23 cellular contexts compared by ENCODE assay signal in genomic region chr3:186760883-186761447, GRCh38. TPM values are rescaled to one million over a fixed set of nuclear protein-coding genes. Genes with fewer than 3 reads are reported as not detected.
DNase-seq lines count a peak whose midpoint lies in the region; ATAC-seq and TF ChIP-seq lines count a peak whose summit lies in the region.
"Had no signal": no experiment of that assay in that cellular context is flagged by ENCODE, and none has a peak within 500 bp of the region (broad histone marks: within the 10 kb centered on the region; RNA-seq: fewer than 3 reads in every experiment).

No MANE protein-coding gene starts in this region.

- peaks cover 0 to 21% of the 10 kb centered on the region in 2 experiments; a peak in 2 of 4 replicates for H3K4me1 ChIP-seq in HCT116 (ENCODE audit: control insufficient read depth in 1 of 2, insufficient read depth in 2 of 2, low read length in 2 of 2)
- H3K4me1 ChIP-seq in right lobe of liver = no peaks in the 10 kb centered on the region
- H3K4me1 ChIP-seq: BLaER1 had no signal

- no TSS peak for BruUV-seq in HCT116 (replicated peaks; lab: Mats Ljungman, UMichigan)

- DNase-seq in HCT116 (ENCODE audit: low read depth, low spot score) = no peak
- no peak for DNase-seq in epithelial cell of prostate (ENCODE audit: low read depth, low spot score)
- DNase-seq in right lobe of liver = no peak
- no peak for DNase-seq in sciatic nerve (ENCODE audit: low spot score)
- no peak for DNase-seq in natural killer cell treated with Interleukin-12 subunit alpha and Interleukin-12 subunit beta and Interleukin-15 and Interleukin-18, amount 100 ng/mL, for 72 hours (ENCODE audit: low spot score)
- DNase-seq in RWPE1 (ENCODE audit: low spot score) = no peak
- DNase-seq: CD4-positive, CD25-positive, alpha-beta regulatory T cell; Kasumi-1; NCI-H1092 treated with DMSO at 0.1 percent for 48 hours; NCI-H1436; NCI-H187; NCI-H2081 treated with DMSO at 0.1 percent for 48 hours; NCI-H2171 treated with DMSO at 0.1 percent for 48 hours; NCI-H345; NCI-H524 treated with DMSO at 0.1 percent for 48 hours; NCI-H774; SHP77 had no signal

- CTCF ChIA-PET in HCT116 (lab: Charles Lee) = no interaction called here
- CTCF ChIA-PET in RWPE1 (lab: Yijun Ruan, JAX) = interaction anchor here (0.6 to 0.7 kb wide), 2 partner anchors 220 to 806 kb away, joined by 3 to 7 read pairs; no protein-coding TSS in a partner anchor

- TF ChIP-seq CTCF in HCT116 (IDR thresholded peaks at IDR 0.05 in 2 of 3, conservative IDR thresholded peaks at IDR 0.05 in 1 of 3; ENCODE audit: borderline replicate concordance in 1 of 3, insufficient read depth in 1 of 3, low read depth in 2 of 3, low read length in 2 of 3) = no peak
- no peak for TF ChIP-seq CTCF in right lobe of liver (IDR thresholded peaks at IDR 0.05)
- no peak for TF ChIP-seq CTCF in RWPE1 (conservative IDR thresholded peaks at IDR 0.05; ENCODE audit: low read depth)

- ATAC-seq in HCT116 (no peak), right lobe of liver (peak in 3 of 4 donors; percentile 34 to 66 (median 55)), sciatic nerve (no peak), GM21619 (IDR thresholded peaks at IDR 0.05; ENCODE audit: unreplicated experiment) (no peak)
- no peak for ATAC-seq in natural killer cell treated with Interleukin-12 subunit alpha and Interleukin-12 subunit beta and Interleukin-15 and Interleukin-18, amount 100 ng/mL, for 72 hours

- H3K9me3 Mint-ChIP-seq in natural killer cell treated with Interleukin-12 subunit alpha and Interleukin-12 subunit beta and Interleukin-15 and Interleukin-18, amount 100 ng/mL, for 72 hours = no peaks in the 10 kb centered on the region
- H3K9me3 Mint-ChIP-seq: CD4-positive, CD25-positive, alpha-beta regulatory T cell had no signal

- H3K9ac ChIP-seq in HCT116 (ENCODE audit: low read length) = no peak overlapping the region
- H3K9ac ChIP-seq: BLaER1 had no signal

- 62% methylated on average over 8 of the region's 8 CpGs for WGBS in right lobe of liver (ENCODE audit: insufficient coverage, low coverage, low lambda C conversion rate, missing lambda C conversion rate)

- H3K27me3 ChIP-seq in HCT116 (ENCODE audit: insufficient read depth, low read length) (no peaks in the 10 kb centered on the region), right lobe of liver (no peaks in the 10 kb centered on the region)
- H3K27me3 ChIP-seq: BLaER1 had no signal

- no peaks in the 10 kb centered on the region for H3K9me3 ChIP-seq in HCT116 (ENCODE audit: control insufficient read depth in 1 of 2, insufficient read depth in 1 of 2, low read depth in 1 of 2, low read length in 2 of 2)
- H3K9me3 ChIP-seq in right lobe of liver = no peaks in the 10 kb centered on the region
- H3K9me3 ChIP-seq: BLaER1 had no signal

- no peak overlapping the region for H3K4me3 Mint-ChIP-seq in natural killer cell treated with Interleukin-12 subunit alpha and Interleukin-12 subunit beta and Interleukin-15 and Interleukin-18, amount 100 ng/mL, for 72 hours
- H3K4me3 Mint-ChIP-seq: CD4-positive, CD25-positive, alpha-beta regulatory T cell had no signal

- TF ChIP-seq POLR2A in HCT116 (IDR thresholded peaks at IDR 0.05; ENCODE audit: borderline replicate concordance, extremely low read depth, insufficient read depth, insufficient read length) = no peak
- no peak for TF ChIP-seq POLR2A in right lobe of liver (IDR thresholded peaks at IDR 0.05)

- RAD21 ChIA-PET in HCT116 (lab: Charles Lee; ENCODE audit: low non-redundant PET in 1 of 2, low total read pairs in 2 of 2, uncharacterized antibody in 2 of 2, unreplicated experiment in 2 of 2) = no interaction called here

- H3K27me3 Mint-ChIP-seq in natural killer cell treated with Interleukin-12 subunit alpha and Interleukin-12 subunit beta and Interleukin-15 and Interleukin-18, amount 100 ng/mL, for 72 hours = peaks cover 0 to 9% of the 10 kb centered on the region in 2 donors
- H3K27me3 Mint-ChIP-seq: CD4-positive, CD25-positive, alpha-beta regulatory T cell had no signal

- TF ChIP-seq RAD21 in HCT116 (IDR thresholded peaks at IDR 0.05; ENCODE audit: low read depth) = no peak

- POLR2A ChIA-PET in HCT116 (lab: Charles Lee) (interaction anchor here (0.7 kb wide), 1 partner anchor 38 kb away, joined by 5 read pairs; no protein-coding TSS in a partner anchor), RWPE1 (lab: Yijun Ruan, JAX; ENCODE audit: low non-redundant PET) (interaction anchor here (0.7 kb wide), 1 partner anchor 40 kb away, joined by 3 read pairs; no protein-coding TSS in a partner anchor)

- H3K9me2 ChIP-seq in HCT116 (ENCODE audit: insufficient read depth) = no peaks in the 10 kb centered on the region

- H3K27ac ChIP-seq in HCT116 (ENCODE audit: low read depth, low read length) (no peak overlapping the region), epithelial cell of prostate (peak overlapping the region; percentile 73), right lobe of liver (no peak overlapping the region), RWPE1 (no peak overlapping the region)
- H3K27ac ChIP-seq: BLaER1 had no signal

- no peaks in the 10 kb centered on the region for H3K4me1 Mint-ChIP-seq in natural killer cell treated with Interleukin-12 subunit alpha and Interleukin-12 subunit beta and Interleukin-15 and Interleukin-18, amount 100 ng/mL, for 72 hours (ENCODE audit: low read depth in 2 of 2)
- H3K4me1 Mint-ChIP-seq: CD4-positive, CD25-positive, alpha-beta regulatory T cell had no signal

- H3K27ac Mint-ChIP-seq in natural killer cell treated with Interleukin-12 subunit alpha and Interleukin-12 subunit beta and Interleukin-15 and Interleukin-18, amount 100 ng/mL, for 72 hours = no peak overlapping the region
- H3K27ac Mint-ChIP-seq: CD4-positive, CD25-positive, alpha-beta regulatory T cell had no signal

- peak overlapping the region; percentile 63 for H2AFZ ChIP-seq in HCT116 (ENCODE audit: low read depth, low read length, poor library complexity, severe bottlenecking)

- H3K79me2 ChIP-seq in HCT116 (ENCODE audit: insufficient read depth, low read length) = no peaks in the 10 kb centered on the region

- H3K4me3 ChIP-seq in HCT116 (replicated peaks in 1 of 2; ENCODE audit: low read depth in 1 of 2, low read length in 2 of 2) (no peak overlapping the region), right lobe of liver (no peak overlapping the region)
- H3K4me3 ChIP-seq: BLaER1 had no signal

- peaks cover 6% of the 10 kb centered on the region for H3K36me3 Mint-ChIP-seq in natural killer cell treated with Interleukin-12 subunit alpha and Interleukin-12 subunit beta and Interleukin-15 and Interleukin-18, amount 100 ng/mL, for 72 hours

- peak overlapping the region; percentile 62; the same call in 1 of the 2 replicates for H3K4me2 ChIP-seq in HCT116 (ENCODE audit: low read length)
- H3K4me2 ChIP-seq: BLaER1 had no signal

- H3K36me3 ChIP-seq in HCT116 (ENCODE audit: control insufficient read depth in 1 of 2, insufficient read depth in 2 of 2, low read length in 2 of 2) (no peaks in the 10 kb centered on the region), right lobe of liver (no peaks in the 10 kb centered on the region)
- H3K36me3 ChIP-seq: BLaER1 had no signal

- intact Hi-C loops in HCT116 (cut with micrococcal nuclease) (loop anchor here (1.0 kb wide), 1 partner anchor 21 kb away; no protein-coding TSS in a partner anchor), right lobe of liver (cut with DNase I) (no loop called here), sciatic nerve (cut with DNase I) (loop anchor here (2.0 kb wide), 1 partner anchor 70 kb away; no protein-coding TSS in a partner anchor)

- no peaks in the 10 kb centered on the region for H4K20me1 ChIP-seq in HCT116 (ENCODE audit: insufficient read depth)
- H4K20me1 ChIP-seq: BLaER1 had no signal

TF ChIP-seq in HCT116, 20 proteins besides CTCF, POLR2A, EP300 and RAD21 (continues in another document):
- no peak for TF ChIP-seq ELF1 (IDR thresholded peaks at IDR 0.05; ENCODE audit: borderline replicate concordance, low read depth)
- no peak for TF ChIP-seq MAX (IDR thresholded peaks at IDR 0.05)
- TF ChIP-seq SP1 (IDR thresholded peaks at IDR 0.05; ENCODE audit: low read depth) = no peak
- no peak for TF ChIP-seq EZH2phosphoT487 (IDR thresholded peaks at IDR 0.05; ENCODE audit: borderline replicate concordance)
- no peak for TF ChIP-seq YY1 (IDR thresholded peaks at IDR 0.05; ENCODE audit: extremely low read depth, insufficient replicate concordance, low read depth, low read length)
- TF ChIP-seq ZNF274 (IDR thresholded peaks at IDR 0.05; ENCODE audit: low read depth, low read length) = no peak
- no peak for TF ChIP-seq SRF (IDR thresholded peaks at IDR 0.05; ENCODE audit: low read depth)
- TF ChIP-seq ZFX (IDR thresholded peaks at IDR 0.05) = no peak
- no peak for TF ChIP-seq CEBPB (IDR thresholded peaks at IDR 0.05; ENCODE audit: low read depth)
- TF ChIP-seq CBX3 (IDR thresholded peaks at IDR 0.05; ENCODE audit: low read depth) = no peak
- no peak for TF ChIP-seq EZH2 (IDR thresholded peaks at IDR 0.05)
- no peak for TF ChIP-seq SIN3A (IDR thresholded peaks at IDR 0.05; ENCODE audit: low read depth)
- no peak for TF ChIP-seq FOSL1 (IDR thresholded peaks at IDR 0.05; ENCODE audit: low read depth)
- TF ChIP-seq EGR1 (IDR thresholded peaks at IDR 0.05; ENCODE audit: low read depth) = no peak

RNA-seq across cellular contexts. Expression of gene EIF4A2, which starts 22.4 kb away (rescaled TPM):
- total RNA-seq in HCT116 (2021; ENCODE audit: unreplicated experiment) (398 TPM), right lobe of liver (100 to 1,000 TPM in 5 of 6 experiments, 10 to 100 TPM in 1; 98.9 to 234 (median 131) TPM), sciatic nerve (359 TPM)
- polyA plus RNA-seq in HCT116 (2012) = 347 and 396 TPM in 2 replicates
- total RNA-seq in natural killer cell treated with Interleukin-12 subunit alpha and Interleukin-12 subunit beta and Interleukin-15 and Interleukin-18, amount 100 ng/mL, for 72 hours = 100 to 1,000 TPM; 399 to 539 TPM

RNA-seq across cellular contexts. Expression of gene KNG1, which starts 43.8 kb away (rescaled TPM):
- total RNA-seq in HCT116 (2021; ENCODE audit: unreplicated experiment) (0.25 TPM), right lobe of liver (1,000 to 10,000 TPM in 4 of 6 experiments, 100 to 1,000 TPM in 2; 432 to 1,537 (median 1,171) TPM), sciatic nerve (not detected)
- not detected in 2 replicates for polyA plus RNA-seq in HCT116 (2012)
- not detected for total RNA-seq in natural killer cell treated with Interleukin-12 subunit alpha and Interleukin-12 subunit beta and Interleukin-15 and Interleukin-18, amount 100 ng/mL, for 72 hours
- total RNA-seq: CD4-positive, CD25-positive, alpha-beta regulatory T cell; HT-29; M059J; SK-MEL-5 had no signal
- polyA plus RNA-seq: AG04450; CD4-positive, CD25-positive, alpha-beta regulatory T cell had no signal

RNA-seq across cellular contexts. Expression of gene RFC4, which starts 45.3 kb away (rescaled TPM):
- total RNA-seq in HCT116 (2021; ENCODE audit: unreplicated experiment) = 86.2 TPM
- 41.6 and 55.6 TPM in 2 replicates for polyA plus RNA-seq in HCT116 (2012)
- 10 to 100 TPM in 2 of 6 experiments, 1 to 10 TPM in 4; 4.6 to 17.4 (median 5.6) TPM for total RNA-seq in right lobe of liver
- total RNA-seq in sciatic nerve = 11.5 TPM
- total RNA-seq in natural killer cell treated with Interleukin-12 subunit alpha and Interleukin-12 subunit beta and Interleukin-15 and Interleukin-18, amount 100 ng/mL, for 72 hours = 100 to 1,000 TPM in 1 of 2 donors, 10 to 100 TPM in 1; 63.1 to 114 TPM

Comparison
In these comparisons a context has a peak if more than half of its experiments do, and no peak if none do; other contexts are left out.
1. ATAC-seq: peak in right lobe of liver (3 of 4); none in HCT116 (single experiment), sciatic nerve (single experiment), natural killer cell treated with Interleukin-12 subunit alpha and Interleukin-12 subunit beta and Interleukin-15 and Interleukin-18, amount 100 ng/mL, for 72 hours (0 of 2) and GM21619 (single experiment).
2. RNA of gene KNG1, which starts 43.8 kb away (total RNA-seq): 432 to 1,537 TPM in right lobe of liver; 0.25 TPM in HCT116 (single experiment), not detected in sciatic nerve (single experiment) and not detected in natural killer cell treated with Interleukin-12 subunit alpha and Interleukin-12 subunit beta and Interleukin-15 and Interleukin-18, amount 100 ng/mL, for 72 hours; every median in the first group is over 100 times any median in the second.
3. intact Hi-C loops: an anchor here in HCT116 (1.0 kb wide) and sciatic nerve (2.0 kb wide); none called in right lobe of liver.